ENCODE assay signal across 9 cellular contexts in genomic region chr3:39103324-39103693, GRCh38. TPM values are rescaled to one million over a fixed set of nuclear protein-coding genes. Genes with fewer than 3 reads are reported as not detected.
A peak's percentile ranks its signal among the peaks of the same experiment; 100 is the strongest.
DNase-seq lines count a peak whose midpoint lies in the region; ATAC-seq and TF ChIP-seq lines count a peak whose summit lies in the region.
"Had no signal": no experiment of that assay in that cellular context is flagged by ENCODE, and none has a peak within 500 bp of the region (broad histone marks: within the 10 kb centered on the region; RNA-seq: fewer than 3 reads in every experiment).

No MANE protein-coding gene starts in this region.

- no peaks in the 10 kb centered on the region for H3K9me3 ChIP-seq in esophagus muscularis mucosa
- no peaks in the 10 kb centered on the region for H3K9me3 ChIP-seq in aorta (ENCODE audit: control insufficient read depth, low read length)
- H3K9me3 ChIP-seq: prostate gland had no signal

- H3K4me3 ChIP-seq in esophagus muscularis mucosa = no peak overlapping the region
- no peak overlapping the region for H3K4me3 ChIP-seq in aorta (ENCODE audit: low read length in 2 of 2)
- H3K4me3 ChIP-seq: prostate gland had no signal

- peaks cover 0 to 7% (median 6%) of the 10 kb centered on the region in 3 donors for H3K27me3 Mint-ChIP-seq in CD14-positive monocyte (ENCODE audit: low read depth in 3 of 3)
- H3K27me3 Mint-ChIP-seq: dendritic cell treated with granulocyte-macrophage colony-stimulating factor and Interleukin-4, amounts not matched to agents 40 ng/mL and 50 ng/mL, for 4 days had no signal

- no peak for TF ChIP-seq POLR2A in esophagus muscularis mucosa (IDR thresholded peaks at IDR 0.05; ENCODE audit: low read depth)

- H3K36me3 ChIP-seq in esophagus muscularis mucosa (peaks cover 20 to 42% (median 31%) of the 10 kb centered on the region in 4 donors), aorta (ENCODE audit: control insufficient read depth in 1 of 2, insufficient read depth in 2 of 2, low read length in 1 of 2) (peaks cover 0 to 6% of the 10 kb centered on the region in 2 donors)

- intact Hi-C loops in CD14-positive monocyte (cut with micrococcal nuclease) (loop anchor here in 1 of 2 donors (10.0 kb wide), 1 partner anchor 181 kb away; the partner anchor contains the start of gene CX3CR1), esophagus muscularis mucosa (cut with DNase I) (no loop called here), aorta (cut with DNase I) (loop anchor here in 1 of 2 donors (5.0 to 10.0 kb wide), 2 partner anchors 189 to 281 kb away; partner anchors contain the start of gene SLC25A38)

- no peaks in the 10 kb centered on the region for H3K27me3 ChIP-seq in esophagus muscularis mucosa
- no peaks in the 10 kb centered on the region for H3K27me3 ChIP-seq in aorta (ENCODE audit: control insufficient read depth in 1 of 2, insufficient read depth in 2 of 2, low read length in 1 of 2)

- peaks cover 50 to 64% (median 60%) of the 10 kb centered on the region in 4 donors for H3K4me1 ChIP-seq in esophagus muscularis mucosa
- H3K4me1 ChIP-seq in aorta (ENCODE audit: control insufficient read depth in 1 of 2, insufficient read depth in 2 of 2, low read length in 2 of 2) = no peaks in the 10 kb centered on the region

- peaks cover 43 to 45% of the 10 kb centered on the region in 2 donors for H3K36me3 Mint-ChIP-seq in CD14-positive monocyte

- peaks cover 49% of the 10 kb centered on the region for H3K4me1 Mint-ChIP-seq in CD14-positive monocyte

- no peaks in the 10 kb centered on the region for H3K9me3 Mint-ChIP-seq in CD14-positive monocyte
- H3K9me3 Mint-ChIP-seq: dendritic cell treated with granulocyte-macrophage colony-stimulating factor and Interleukin-4, amounts not matched to agents 40 ng/mL and 50 ng/mL, for 4 days had no signal

- H3K27ac Mint-ChIP-seq in CD14-positive monocyte = peak overlapping the region in 3 of 7 donors; percentile 54 to 68 (median 60)
- H3K27ac Mint-ChIP-seq: dendritic cell treated with granulocyte-macrophage colony-stimulating factor and Interleukin-4, amounts not matched to agents 40 ng/mL and 50 ng/mL, for 4 days had no signal

- in situ Hi-C loops in KBM-7 (cut with MboI; ENCODE audit: low pct_unique_long_range_greater_than_20kb, low sequenced_read_pairs) = no loop called here

- H3K27ac ChIP-seq in esophagus muscularis mucosa (replicated peaks in 1 of 4) = peak overlapping the region in 3 of 4 donors; percentile 6 to 92 (median 44)
- no peak overlapping the region for H3K27ac ChIP-seq in aorta (ENCODE audit: low read depth in 1 of 2, low read length in 2 of 2)

- no peak for TF ChIP-seq EP300 in esophagus muscularis mucosa (IDR thresholded peaks at IDR 0.05)

- 79% methylated on average over 4 of the region's 4 CpGs for WGBS in esophagus muscularis mucosa
- WGBS in aorta, 2 donors = 69 to 73% methylated on average over 4 of the region's 4 CpGs

- TF ChIP-seq CTCF in CD14-positive monocyte (IDR thresholded peaks at IDR 0.05) = peak; percentile 25
- TF ChIP-seq CTCF in esophagus muscularis mucosa (IDR thresholded peaks at IDR 0.05) = no peak

- H3K4me3 Mint-ChIP-seq in CD14-positive monocyte = no peak overlapping the region
- H3K4me3 Mint-ChIP-seq: dendritic cell treated with granulocyte-macrophage colony-stimulating factor and Interleukin-4, amounts not matched to agents 40 ng/mL and 50 ng/mL, for 4 days had no signal

- DNase-seq in CD14-positive monocyte (ENCODE audit: low spot score) = no peak
- DNase-seq in KBM-7 = peak; percentile 30
- DNase-seq in esophagus muscularis mucosa (ENCODE audit: extremely low spot score) = no peak
- no peak for DNase-seq in KG1 (lab: John Stamatoyannopoulos, UW)
- no peak for DNase-seq in aorta
- DNase-seq: NCI-H1417 had no signal

- ATAC-seq in aorta (ENCODE audit: low FRiP score) (no peak), HG03097 (IDR thresholded peaks at IDR 0.05; ENCODE audit: low FRiP score, unreplicated experiment) (no peak)

RNA-seq across cellular contexts. Expression of gene GORASP1, which starts 4.1 kb away (rescaled TPM):
- polyA plus RNA-seq in CD14-positive monocyte (10 to 100 TPM; 23.2 to 31.2 TPM), aorta (10 to 100 TPM; 14.7 to 66.3 TPM)
- total RNA-seq in esophagus muscularis mucosa (10 to 100 TPM; 53.7 to 88.7 (median 67.8) TPM), aorta (10 to 100 TPM; 52.3 to 62.2 TPM)

RNA-seq across cellular contexts. Expression of gene TTC21A, which starts 4.2 kb away (rescaled TPM):
- polyA plus RNA-seq in CD14-positive monocyte (1 to 10 TPM in 1 of 2 donors, under 1 TPM in 1; 0.67 to 2.2 TPM), aorta (10 to 100 TPM in 1 of 2 donors, 1 to 10 TPM in 1; 1.8 to 15.0 TPM)
- total RNA-seq in esophagus muscularis mucosa (1 to 10 TPM; 1.7 to 8.6 (median 3.9) TPM), aorta (10 to 100 TPM in 1 of 2 donors, 1 to 10 TPM in 1; 3.6 to 11.6 TPM)

RNA-seq across cellular contexts. Expression of gene CSRNP1, which starts 50.1 kb away (rescaled TPM):
- 100 to 1,000 TPM; 104 to 113 TPM for polyA plus RNA-seq in CD14-positive monocyte
- total RNA-seq in esophagus muscularis mucosa = 100 to 1,000 TPM in 1 of 4 donors, 10 to 100 TPM in 3; 27.8 to 183 (median 45.4) TPM
- 100 to 1,000 TPM in 1 of 2 donors, 10 to 100 TPM in 1; 41.9 to 117 TPM for total RNA-seq in aorta
- 10 to 100 TPM; 15.8 to 27.3 TPM for polyA plus RNA-seq in aorta

RNA-seq across cellular contexts. Expression of gene WDR48, which starts 51.5 kb away (rescaled TPM):
- polyA plus RNA-seq in CD14-positive monocyte (10 to 100 TPM; 17.1 to 22.7 TPM), aorta (10 to 100 TPM; 17.3 to 29.7 TPM)
- total RNA-seq in esophagus muscularis mucosa (10 to 100 TPM; 25.9 to 40.0 (median 29.8) TPM), aorta (10 to 100 TPM; 27.0 to 39.3 TPM)

RNA-seq across cellular contexts. Expression of gene SCN11A, which starts 51.6 kb away (rescaled TPM):
- polyA plus RNA-seq in CD14-positive monocyte (not detected), aorta (not detected)
- total RNA-seq in esophagus muscularis mucosa (under 1 TPM; 0.34 to 0.99 (median 0.56) TPM), aorta (under 1 TPM; 0.16 to 0.93 TPM)

Comparison
In these comparisons a context has a peak if more than half of its experiments do, and no peak if none do; other contexts are left out.
1. H3K27ac ChIP-seq: peak in esophagus muscularis mucosa (3 of 4); none in aorta (0 of 2).